Comparison of ENCODE assay signal across 8 cellular contexts in genomic region chr17:386145-386876, GRCh38. TPM values are rescaled to one million over a fixed set of nuclear protein-coding genes. Genes with fewer than 3 reads are reported as not detected.
DNase-seq lines count a peak whose midpoint lies in the region; ATAC-seq, FAIRE-seq and TF ChIP-seq lines count a peak whose summit lies in the region.

No MANE protein-coding gene starts in this region.

- H3K36me3 Mint-ChIP-seq in activated CD8-positive, alpha-beta T cell treated with anti-CD3 and anti-CD28 coated beads, Interleukin-2, amount 10 ng/mL, durations not matched to agents 7 days and 5 days (ENCODE audit: low read depth), result peaks cover 3% of the 10 kb centered on the region
- H3K36me3 Mint-ChIP-seq in effector memory CD8-positive, alpha-beta T cell (ENCODE audit: insufficient read depth), result no peaks in the 10 kb centered on the region

- peak; percentile 78 for TF ChIP-seq CTCF in AG04449 (IDR thresholded peaks at IDR 0.05; ENCODE audit: insufficient read depth, low read length, missing control alignments)
- peak; percentile 8 for TF ChIP-seq CTCF in NB4 (IDR thresholded peaks at IDR 0.05; ENCODE audit: low read depth, low read length)

- FAIRE-seq in GM18507 (lab: Jason Lieb, UNC), result no peak

- H3K9me3 Mint-ChIP-seq in activated CD8-positive, alpha-beta T cell treated with anti-CD3 and anti-CD28 coated beads, Interleukin-2, amount 10 ng/mL, durations not matched to agents 7 days and 5 days (ENCODE audit: insufficient read depth), result no peaks in the 10 kb centered on the region
- H3K9me3 Mint-ChIP-seq in effector memory CD8-positive, alpha-beta T cell, result peaks cover 0 to 2% of the 10 kb centered on the region in 2 donors

- DNase-seq in AG04449 (ENCODE audit: low read depth, low spot score) (no peak), GM18507 (ENCODE audit: extremely low spot score, insufficient read length, low read depth) (peak; percentile 76), NB4 (ENCODE audit: low read depth) (peak; percentile 55)
- DNase-seq in activated CD8-positive, alpha-beta T cell treated with anti-CD3 and anti-CD28 coated beads, Interleukin-2, amount 10 ng/mL, durations not matched to agents 7 days and 5 days, result peak; percentile 70
- peak; percentile 49 to 61 (median 55) for DNase-seq in effector memory CD8-positive, alpha-beta T cell
- DNase-seq in stimulated activated CD8-positive, alpha-beta memory T cell treated with anti-CD3 and anti-CD28 coated beads, Interleukin-7, amount 100 ng/mL, for 4 hours (ENCODE audit: low read depth in 2 of 2), result peak; percentile 23 to 53

- peaks cover 13% of the 10 kb centered on the region for H3K4me1 ChIP-seq in mononuclear cell (ENCODE audit: insufficient read depth, low read length)

- POLR2A ChIA-PET in AG04449 (lab: Yijun Ruan, JAX), result no interaction called here
- POLR2A ChIA-PET in activated CD8-positive, alpha-beta T cell treated with anti-CD3 and anti-CD28 coated beads, Interleukin-2, amount 10 ng/mL, durations not matched to agents 7 days and 5 days (lab: Charles Lee), result interaction anchor here (0.6 kb wide), 1 partner anchor 1222 kb away, joined by 3 read pairs; no protein-coding TSS in a partner anchor

- no peaks in the 10 kb centered on the region for H3K27me3 ChIP-seq in mononuclear cell (ENCODE audit: insufficient read depth, low read length)

- H3K27ac Mint-ChIP-seq in activated CD8-positive, alpha-beta T cell treated with anti-CD3 and anti-CD28 coated beads, Interleukin-2, amount 10 ng/mL, durations not matched to agents 7 days and 5 days, result no peak overlapping the region
- H3K27ac Mint-ChIP-seq in effector memory CD8-positive, alpha-beta T cell, result peak overlapping the region in 1 of 2 donors; percentile 65

- H3K4me3 Mint-ChIP-seq in activated CD8-positive, alpha-beta T cell treated with anti-CD3 and anti-CD28 coated beads, Interleukin-2, amount 10 ng/mL, durations not matched to agents 7 days and 5 days, result peak overlapping the region; percentile 75
- H3K4me3 Mint-ChIP-seq in effector memory CD8-positive, alpha-beta T cell, result peak overlapping the region; percentile 82 to 83

- peak; percentile 86 for ATAC-seq in activated CD8-positive, alpha-beta T cell treated with anti-CD3 and anti-CD28 coated beads, Interleukin-2, amount 10 ng/mL, durations not matched to agents 7 days and 5 days
- ATAC-seq in effector memory CD8-positive, alpha-beta T cell (replicated peaks), result peak; percentile 82
- ATAC-seq in GM21528 (IDR thresholded peaks at IDR 0.05; ENCODE audit: low FRiP score, unreplicated experiment), result no peak

- CTCF ChIA-PET in AG04449 (lab: Yijun Ruan, JAX), result interaction anchor here (0.7 to 4.8 kb wide), 32 partner anchors 8 to 369 kb away, joined by 3 to 48 read pairs (median 4); no protein-coding TSS in a partner anchor
- CTCF ChIA-PET in activated CD8-positive, alpha-beta T cell treated with anti-CD3 and anti-CD28 coated beads, Interleukin-2, amount 10 ng/mL, durations not matched to agents 7 days and 5 days (lab: Charles Lee), result interaction anchor here (2.0 kb wide), 1 partner anchor 314 kb away, joined by 9 read pairs; no protein-coding TSS in a partner anchor

- peaks cover 34% of the 10 kb centered on the region for H3K27me3 Mint-ChIP-seq in activated CD8-positive, alpha-beta T cell treated with anti-CD3 and anti-CD28 coated beads, Interleukin-2, amount 10 ng/mL, durations not matched to agents 7 days and 5 days (ENCODE audit: low read depth)
- peaks cover 8 to 35% of the 10 kb centered on the region in 2 donors for H3K27me3 Mint-ChIP-seq in effector memory CD8-positive, alpha-beta T cell

- H3K4me3 ChIP-seq in AG04449 (ENCODE audit: low read depth, low read length), result peak overlapping the region; percentile 52
- no peak overlapping the region for H3K4me3 ChIP-seq in NB4 (ENCODE audit: low read depth, low read length)
- H3K4me3 ChIP-seq in mononuclear cell (ENCODE audit: low read length), result peak overlapping the region; percentile 18

- peaks cover 14% of the 10 kb centered on the region for H3K4me1 Mint-ChIP-seq in activated CD8-positive, alpha-beta T cell treated with anti-CD3 and anti-CD28 coated beads, Interleukin-2, amount 10 ng/mL, durations not matched to agents 7 days and 5 days (ENCODE audit: low read depth)
- H3K4me1 Mint-ChIP-seq in effector memory CD8-positive, alpha-beta T cell (ENCODE audit: low read depth in 2 of 2), result peaks cover 15 to 21% of the 10 kb centered on the region in 2 donors

- TF ChIP-seq POLR2A in NB4 (IDR thresholded peaks at IDR 0.05; ENCODE audit: extremely low read depth, insufficient read length), result no peak

- H3K9me3 ChIP-seq in mononuclear cell (ENCODE audit: low read depth, low read length), result no peaks in the 10 kb centered on the region

RNA-seq across cellular contexts. Expression of gene RPH3AL, which starts 33.7 kb away (rescaled TPM):
- 1 to 10 TPM; 2.5 to 3.8 TPM for total RNA-seq in activated CD8-positive, alpha-beta T cell treated with anti-CD3 and anti-CD28 coated beads, Interleukin-2, amount 10 ng/mL, durations not matched to agents 7 days and 5 days
- 1.5 TPM for total RNA-seq in mononuclear cell

RNA-seq across cellular contexts. Expression of gene RFLNB, which starts 59.4 kb away (rescaled TPM):
- 100 to 1,000 TPM; 165 to 166 TPM for total RNA-seq in activated CD8-positive, alpha-beta T cell treated with anti-CD3 and anti-CD28 coated beads, Interleukin-2, amount 10 ng/mL, durations not matched to agents 7 days and 5 days
- total RNA-seq in mononuclear cell, result 56.8 TPM
